ENCODE assay signal across 25 cellular contexts in genomic region chr7:101718747-101719260, GRCh38.
DNase-seq lines count a peak whose midpoint lies in the region; ATAC-seq and TF ChIP-seq lines count a peak whose summit lies in the region.
"Had no signal": no experiment of that assay in that cellular context is flagged by ENCODE, and none has a peak within 500 bp of the region (broad histone marks: within the 10 kb centered on the region; RNA-seq: fewer than 3 reads in every experiment).

No MANE protein-coding gene starts in this region.

- TF ChIP-seq CTCF in GM23338 (conservative IDR thresholded peaks at IDR 0.05; ENCODE audit: low read depth in 2 of 2) (no peak), neural crest cell (conservative IDR thresholded peaks at IDR 0.05) (no peak), type B pancreatic cell (conservative IDR thresholded peaks at IDR 0.05) (no peak)

- H3K4me2 ChIP-seq in GM23338 = no peak overlapping the region
- H3K4me2 ChIP-seq: SK-N-SH had no signal

- H3K9me3 ChIP-seq in SJCRH30 (replicated peaks) = no peaks in the 10 kb centered on the region
- H3K9me3 ChIP-seq: colonic mucosa, esophagus squamous epithelium, SK-N-SH had no signal

- H3K4me1 Mint-ChIP-seq in GM23338 (0 out of 3 replicates have a peak, but pooled peaks cover 2% of the 10 kb centered on the region), neural crest cell (no peaks in the 10 kb centered on the region), type B pancreatic cell (ENCODE audit: unreplicated experiment) (peaks cover 13% of the 10 kb centered on the region)
- H3K4me1 Mint-ChIP-seq: endodermal cell, immature natural killer cell had no signal

- H3F3A ChIP-seq in GM23338 (replicated peaks; ENCODE audit: low read depth) = no peaks in the 10 kb centered on the region

- H3K27ac Mint-ChIP-seq in GM23338 (no peak overlapping the region), neural crest cell (ENCODE audit: unreplicated experiment) (peak overlapping the region; percentile 6), type B pancreatic cell (peak overlapping the region; percentile 34)
- H3K27ac Mint-ChIP-seq: activated naive CD4-positive, alpha-beta T cell treated with anti-CD3 and anti-CD28 coated beads for 36 hours; activated T-cell treated with anti-CD3 and anti-CD28 coated beads, Interleukin-2, amount 50 U/mL, for 72 hours; endodermal cell; H9; immature natural killer cell; naive B cell had no signal

- H3K9me3 Mint-ChIP-seq in GM23338 (peaks cover 6% of the 10 kb centered on the region; the same call in 1 of the 3 replicates), neural crest cell (no peaks in the 10 kb centered on the region), type B pancreatic cell (no peaks in the 10 kb centered on the region)
- H3K9me3 Mint-ChIP-seq: activated T-cell treated with anti-CD3 and anti-CD28 coated beads, Interleukin-2, amount 50 U/mL, for 72 hours; immature natural killer cell had no signal

- H3K36me3 ChIP-seq in GM23338 (ENCODE audit: insufficient read depth) (no peaks in the 10 kb centered on the region), SJCRH30 (no peaks in the 10 kb centered on the region)
- H3K36me3 ChIP-seq: colonic mucosa, esophagus squamous epithelium had no signal

- ATAC-seq in GM23338 (no peak), HG03520 (IDR thresholded peaks at IDR 0.05; ENCODE audit: unreplicated experiment) (no peak)
- ATAC-seq: activated T-cell treated with anti-CD3 and anti-CD28 coated beads, Interleukin-2, amount 50 U/mL, for 72 hours had no signal

- H3K36me3 Mint-ChIP-seq in GM23338 (ENCODE audit: low read depth) (no peaks in the 10 kb centered on the region), neural crest cell (ENCODE audit: low read depth) (no peaks in the 10 kb centered on the region), type B pancreatic cell (no peaks in the 10 kb centered on the region)
- H3K36me3 Mint-ChIP-seq: immature natural killer cell, naive B cell had no signal

- H3K79me2 ChIP-seq in GM23338 (replicated peaks; ENCODE audit: insufficient read depth) = no peaks in the 10 kb centered on the region
- H3K79me2 ChIP-seq: parathyroid adenoma had no signal

- 0 out of 2 replicates have a peak overlapping the region, but pooled peaks have one; percentile 38 for H2AFZ ChIP-seq in GM23338
- H2AFZ ChIP-seq: parathyroid adenoma had no signal

- H3K4me3 ChIP-seq in GM23338 = no peak overlapping the region
- H3K4me3 ChIP-seq in SJCRH30 = peak overlapping the region; percentile 47
- H3K4me3 ChIP-seq: colonic mucosa, esophagus squamous epithelium had no signal

- H3K27me3 ChIP-seq in GM23338 (ENCODE audit: insufficient read depth) = no peaks in the 10 kb centered on the region
- no peaks in the 10 kb centered on the region; the same call in 1 of the 2 replicates for H3K27me3 ChIP-seq in SJCRH30
- H3K27me3 ChIP-seq: colonic mucosa had no signal

- H3K4me1 ChIP-seq in GM23338 (ENCODE audit: insufficient read depth) = no peaks in the 10 kb centered on the region
- peaks cover 11% of the 10 kb centered on the region for H3K4me1 ChIP-seq in SJCRH30
- H3K4me1 ChIP-seq: colonic mucosa, parathyroid adenoma had no signal

- no peak overlapping the region for H3K4me3 Mint-ChIP-seq in GM23338
- no peak overlapping the region for H3K4me3 Mint-ChIP-seq in neural crest cell
- no peak overlapping the region for H3K4me3 Mint-ChIP-seq in type B pancreatic cell
- H3K4me3 Mint-ChIP-seq: activated CD4-positive, alpha-beta T cell treated with anti-CD3 and anti-CD28 coated beads, Interleukin-2, amount 10 ng/mL, durations not matched to agents 7 days and 5 days; activated naive CD4-positive, alpha-beta T cell treated with anti-CD3 and anti-CD28 coated beads for 36 hours; activated T-cell treated with anti-CD3 and anti-CD28 coated beads, Interleukin-2, amount 50 U/mL, for 72 hours; endodermal cell; H9; immature natural killer cell had no signal

- no peaks in the 10 kb centered on the region for H4K20me1 ChIP-seq in GM23338 (replicated peaks; ENCODE audit: insufficient read depth)

- H3K27ac ChIP-seq in GM23338 (ENCODE audit: low read depth) (no peak overlapping the region), SJCRH30 (peak overlapping the region; percentile 86)
- H3K27ac ChIP-seq: C4-2B, colonic mucosa, parathyroid adenoma had no signal

- H3K9me2 ChIP-seq in GM23338 (ENCODE audit: insufficient read depth) = no peaks in the 10 kb centered on the region
- H3K9me2 ChIP-seq: SK-N-SH had no signal

- DNase-seq in GM23338 (ENCODE audit: low spot score) (no peak), SJCRH30 (no peak), neural crest cell (ENCODE audit: low read depth, low spot score) (no peak), type B pancreatic cell (ENCODE audit: extremely low spot score, unreplicated experiment) (no peak), COR-L47 (lab: John Stamatoyannopoulos, UW) (no peak), SKM-1 (lab: John Stamatoyannopoulos, UW; ENCODE audit: unreplicated experiment) (no peak), NK-92 (lab: John Stamatoyannopoulos, UW; ENCODE audit: unreplicated experiment) (no peak)
- DNase-seq: activated CD4-positive, alpha-beta T cell treated with anti-CD3 and anti-CD28 coated beads, Interleukin-2, amount 10 ng/mL, durations not matched to agents 7 days and 5 days; activated naive CD4-positive, alpha-beta T cell treated with anti-CD3 and anti-CD28 coated beads for 36 hours; activated T-cell treated with anti-CD3 and anti-CD28 coated beads, Interleukin-2, amount 50 U/mL, for 72 hours; colonic mucosa; endodermal cell; esophagus squamous epithelium; H9; hippocampal formation; immature natural killer cell; naive B cell; NCI-H1417 treated with DMSO at 0.1 percent for 48 hours; NCI-H2107; NCI-H446 treated with DMSO at 0.1 percent for 48 hours; T-helper 9 cell had no signal

- H3K27me3 Mint-ChIP-seq in GM23338 (ENCODE audit: insufficient read depth, low read depth, poor library complexity) (peaks cover 6% of the 10 kb centered on the region), neural crest cell (ENCODE audit: low read depth) (no peaks in the 10 kb centered on the region), type B pancreatic cell (peaks cover 3% of the 10 kb centered on the region)
- H3K27me3 Mint-ChIP-seq: activated CD4-positive, alpha-beta T cell treated with anti-CD3 and anti-CD28 coated beads, Interleukin-2, amount 10 ng/mL, durations not matched to agents 7 days and 5 days had no signal

TF ChIP-seq in GM23338, 12 proteins besides CTCF, POLR2A, EP300 and RAD21 (continues in another document):
- TF ChIP-seq EZH2 (IDR thresholded peaks at IDR 0.05; ENCODE audit: low read depth, unreplicated experiment) (no peak), POLR2AphosphoS5 (IDR thresholded peaks at IDR 0.05; ENCODE audit: low read depth) (no peak), EZH2phosphoT487 (IDR thresholded peaks at IDR 0.05; ENCODE audit: unreplicated experiment) (no peak), CREB1 (CRISPR knock-in tag; IDR thresholded peaks at IDR 0.05; ENCODE audit: low read depth) (no peak)
